ENCODE assay signal across 8 cellular contexts in the genomic region with DNA sequence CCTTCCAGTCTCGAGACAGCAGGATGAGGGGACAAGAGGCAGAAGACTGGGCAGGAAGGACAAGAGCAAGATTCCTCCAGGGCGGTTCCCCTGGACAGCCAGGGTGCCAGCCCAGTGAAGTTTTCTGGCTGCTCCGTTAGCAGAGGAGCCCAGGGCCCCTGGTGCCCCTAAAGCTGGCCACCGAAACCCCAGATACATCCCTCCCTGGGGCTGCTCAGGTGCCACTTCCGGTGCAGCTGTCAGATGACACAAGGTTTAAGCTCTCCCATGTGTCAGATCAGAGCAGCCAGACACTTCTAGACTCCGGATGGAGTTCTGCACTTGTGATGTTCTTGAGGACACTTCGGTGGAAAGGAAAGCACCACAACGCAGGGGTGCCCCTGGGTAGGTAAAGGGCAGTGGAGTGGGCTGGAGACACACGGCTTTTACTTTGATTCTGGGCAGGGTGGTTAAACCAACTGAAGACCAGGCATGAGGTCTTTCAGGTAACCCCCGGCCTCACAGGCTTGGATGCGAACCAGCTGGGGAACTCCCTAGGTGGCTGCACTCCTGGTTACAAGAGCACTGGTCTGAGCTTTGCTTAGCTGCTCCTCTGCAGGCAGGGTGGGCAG.
DNase-seq lines count a peak whose midpoint lies in the region; ATAC-seq and TF ChIP-seq lines count a peak whose summit lies in the region.

No MANE protein-coding gene starts in this region.

- H3F3A ChIP-seq in MM.1S (ENCODE audit: insufficient read depth, low read length) = peaks cover 52% of the 10 kb centered on the region

- no peaks in the 10 kb centered on the region for H4K20me1 ChIP-seq in MM.1S (ENCODE audit: insufficient read depth, low read length)

- intact Hi-C loops in breast epithelium (cut with DNase I; ENCODE audit: low total_unique reads) = no loop called here

- peaks cover 58% of the 10 kb centered on the region for H3K79me2 ChIP-seq in MM.1S (ENCODE audit: low read length)

- no peaks in the 10 kb centered on the region for H3K36me3 ChIP-seq in MM.1S (replicated peaks; ENCODE audit: insufficient read depth, low read length)
- no peaks in the 10 kb centered on the region for H3K36me3 ChIP-seq in breast epithelium
- peaks cover 1 to 4% of the 10 kb centered on the region in 2 donors for H3K36me3 ChIP-seq in stomach smooth muscle (ENCODE audit: control insufficient read depth in 2 of 2, insufficient read depth in 2 of 2, low read length in 2 of 2)

- ATAC-seq in GM21717 (IDR thresholded peaks at IDR 0.05; ENCODE audit: unreplicated experiment) = peak; percentile 59
- no peak for ATAC-seq in omental fat pad (ENCODE audit: low FRiP score)

- TF ChIP-seq POLR2A in breast epithelium (IDR thresholded peaks at IDR 0.05) = no peak

- H3K9me3 ChIP-seq in MM.1S (replicated peaks; ENCODE audit: insufficient read depth, low read length) = no peaks in the 10 kb centered on the region
- H3K9me3 ChIP-seq in breast epithelium = no peaks in the 10 kb centered on the region
- no peaks in the 10 kb centered on the region for H3K9me3 ChIP-seq in stomach smooth muscle (ENCODE audit: control insufficient read depth in 2 of 2, low read length in 2 of 2)

- H2AFZ ChIP-seq in MM.1S (ENCODE audit: low read length) = no peak overlapping the region

- H3K27ac ChIP-seq in MM.1S (ENCODE audit: low read length) (peak overlapping the region; percentile 92; the same call in 1 of the 2 replicates), breast epithelium (peak overlapping the region; percentile 56 to 83), stomach smooth muscle (ENCODE audit: low read length) (no peak overlapping the region)

- peak overlapping the region; percentile 95 for H3K4me2 ChIP-seq in MM.1S (ENCODE audit: low read depth, low read length)

- DNase-seq in GM12865 (ENCODE audit: low read depth) (peak; percentile 83), MM.1S (peak; percentile 98), breast epithelium (ENCODE audit: low spot score in 2 of 2) (no peak), COLO829 (ENCODE audit: low spot score) (no peak), occipital lobe (lab: John Stamatoyannopoulos, UW) (no peak), omental fat pad (ENCODE audit: low spot score) (no peak)

- H3K9me2 ChIP-seq in MM.1S (replicated peaks; ENCODE audit: insufficient read depth, low read length) = no peaks in the 10 kb centered on the region

- H3K27me3 ChIP-seq in MM.1S (replicated peaks; ENCODE audit: insufficient read depth, low read length) = no peaks in the 10 kb centered on the region
- no peaks in the 10 kb centered on the region for H3K27me3 ChIP-seq in breast epithelium
- H3K27me3 ChIP-seq in stomach smooth muscle (ENCODE audit: control insufficient read depth in 1 of 2, insufficient read depth in 2 of 2, low read length in 2 of 2) = no peaks in the 10 kb centered on the region

- TF ChIP-seq CTCF in GM12865 (IDR thresholded peaks at IDR 0.05; ENCODE audit: insufficient read depth, low read depth, low read length, missing control alignments) = no peak
- no peak for TF ChIP-seq CTCF in MM.1S (IDR thresholded peaks at IDR 0.05; ENCODE audit: low read length)
- TF ChIP-seq CTCF in breast epithelium (IDR thresholded peaks at IDR 0.05) = no peak
- no peak for TF ChIP-seq CTCF in omental fat pad (IDR thresholded peaks at IDR 0.05)

- peak overlapping the region; percentile 19 for H3K4me3 ChIP-seq in GM12865 (ENCODE audit: low read depth, low read length)
- H3K4me3 ChIP-seq in MM.1S (ENCODE audit: low read length) = peak overlapping the region; percentile 69
- no peak overlapping the region for H3K4me3 ChIP-seq in breast epithelium
- no peak overlapping the region for H3K4me3 ChIP-seq in stomach smooth muscle (ENCODE audit: low read length in 2 of 2)

- peak overlapping the region; percentile 84 for H3K9ac ChIP-seq in MM.1S (ENCODE audit: low read length)
- H3K9ac ChIP-seq in stomach smooth muscle (ENCODE audit: low read length in 2 of 2) = peak overlapping the region; percentile 5 to 68

- H3K4me1 ChIP-seq in MM.1S (ENCODE audit: low read length) (peaks cover 39% of the 10 kb centered on the region), breast epithelium (peaks cover 3 to 25% of the 10 kb centered on the region in 2 donors), stomach smooth muscle (ENCODE audit: control insufficient read depth, insufficient read depth, low read length) (peaks cover 54% of the 10 kb centered on the region)

Comparison
In these comparisons a context has a peak if more than half of its experiments do, and no peak if none do; other contexts are left out.
1. DNase-seq: peak in GM12865 (single experiment) and MM.1S (single experiment); none in breast epithelium (0 of 2), COLO829 (single experiment), occipital lobe (single experiment) and omental fat pad (single experiment).
2. H3K4me3 ChIP-seq: peak in GM12865 (single experiment) and MM.1S (single experiment); none in breast epithelium (0 of 3) and stomach smooth muscle (0 of 2).